ENCODE assay signal across 7 cellular contexts in genomic region chr20:47318027-47318595, GRCh38. TPM values are rescaled to one million over a fixed set of nuclear protein-coding genes. Genes with fewer than 3 reads are reported as not detected.
A peak's percentile ranks its signal among the peaks of the same experiment; 100 is the strongest.
DNase-seq lines count a peak whose midpoint lies in the region; ATAC-seq lines count a peak whose summit lies in the region.

No MANE protein-coding gene starts in this region.

- H3K27me3 Mint-ChIP-seq in activated T-helper 1 cell treated with anti-CD3 and anti-CD28 coated beads, Interleukin-12 subunit alpha, Interleukin-12 subunit beta, Interleukin-2, Interleukin-4 antibody, amounts not matched to agents 30 ng/mL and 10 ng/mL and 1 ng/mL, durations not matched to agents 14 hours and 24 hours and 36 hours (ENCODE audit: insufficient read depth) = no peaks in the 10 kb centered on the region

- H3K9me3 Mint-ChIP-seq in activated T-helper 1 cell treated with anti-CD3 and anti-CD28 coated beads, Interleukin-12 subunit alpha, Interleukin-12 subunit beta, Interleukin-2, Interleukin-4 antibody, amounts not matched to agents 30 ng/mL and 10 ng/mL and 1 ng/mL, durations not matched to agents 14 hours and 24 hours and 36 hours = no peaks in the 10 kb centered on the region

- H3K4me3 Mint-ChIP-seq in activated T-helper 1 cell treated with anti-CD3 and anti-CD28 coated beads, Interleukin-12 subunit alpha, Interleukin-12 subunit beta, Interleukin-2, Interleukin-4 antibody, amounts not matched to agents 30 ng/mL and 10 ng/mL and 1 ng/mL, durations not matched to agents 14 hours and 24 hours and 36 hours = peak overlapping the region; percentile 51

- intact Hi-C loops in activated T-helper 1 cell treated with anti-CD3 and anti-CD28 coated beads, Interleukin-12 subunit alpha, Interleukin-12 subunit beta, Interleukin-2, Interleukin-4 antibody, amounts not matched to agents 30 ng/mL and 10 ng/mL and 1 ng/mL, durations not matched to agents 14 hours and 24 hours and 36 hours (cut with micrococcal nuclease) = no loop called here
- intact Hi-C loops in left cardiac atrium (cut with DNase I) = loop anchor here (2.0 to 5.0 kb wide), 2 partner anchors 39 to 41 kb away; partner anchors contain the start of gene ZMYND8 (in 1 of the 2)

- DNase-seq in HS-5 (ENCODE audit: low read depth) (peak; percentile 98), left cardiac atrium (no peak), renal cortical epithelial cell (ENCODE audit: low read depth) (peak; percentile 82)
- DNase-seq in activated T-helper 1 cell treated with anti-CD3 and anti-CD28 coated beads, Interleukin-12 subunit alpha, Interleukin-12 subunit beta, Interleukin-2, Interleukin-4 antibody, amounts not matched to agents 30 ng/mL and 10 ng/mL and 1 ng/mL, durations not matched to agents 14 hours and 24 hours and 36 hours (ENCODE audit: low spot score) = no peak
- DNase-seq in stimulated activated CD4-positive, alpha-beta T cell treated with anti-CD3 and anti-CD28 coated beads, Interleukin-4, amount 100 ng/mL, for 24 hours = no peak

- peak overlapping the region; percentile 92 for H3K27ac Mint-ChIP-seq in activated T-helper 1 cell treated with anti-CD3 and anti-CD28 coated beads, Interleukin-12 subunit alpha, Interleukin-12 subunit beta, Interleukin-2, Interleukin-4 antibody, amounts not matched to agents 30 ng/mL and 10 ng/mL and 1 ng/mL, durations not matched to agents 14 hours and 24 hours and 36 hours

- H3K4me1 Mint-ChIP-seq in activated T-helper 1 cell treated with anti-CD3 and anti-CD28 coated beads, Interleukin-12 subunit alpha, Interleukin-12 subunit beta, Interleukin-2, Interleukin-4 antibody, amounts not matched to agents 30 ng/mL and 10 ng/mL and 1 ng/mL, durations not matched to agents 14 hours and 24 hours and 36 hours (ENCODE audit: low read depth) = peaks cover 61% of the 10 kb centered on the region

- ATAC-seq in left cardiac atrium = peak; percentile 50 to 53
- ATAC-seq in GM18873 (IDR thresholded peaks at IDR 0.05; ENCODE audit: low FRiP score, unreplicated experiment) = no peak
- no peak for ATAC-seq in GM18502 (IDR thresholded peaks at IDR 0.05; ENCODE audit: poor library complexity, unreplicated experiment)

- peaks cover 13% of the 10 kb centered on the region for H3K36me3 Mint-ChIP-seq in activated T-helper 1 cell treated with anti-CD3 and anti-CD28 coated beads, Interleukin-12 subunit alpha, Interleukin-12 subunit beta, Interleukin-2, Interleukin-4 antibody, amounts not matched to agents 30 ng/mL and 10 ng/mL and 1 ng/mL, durations not matched to agents 14 hours and 24 hours and 36 hours (ENCODE audit: low read depth)

RNA-seq across cellular contexts. Expression of gene ZMYND8, which starts 38.4 kb away (rescaled TPM):
- total RNA-seq in activated T-helper 1 cell treated with anti-CD3 and anti-CD28 coated beads, Interleukin-12 subunit alpha, Interleukin-12 subunit beta, Interleukin-2, Interleukin-4 antibody, amounts not matched to agents 30 ng/mL and 10 ng/mL and 1 ng/mL, durations not matched to agents 14 hours and 24 hours and 36 hours = 42.6 and 43.3 TPM in 2 replicates
- total RNA-seq in left cardiac atrium (10 to 100 TPM; 22.6 to 27.5 TPM), renal cortical epithelial cell (11.8 and 21.9 TPM in 2 replicates)

Comparison
In these comparisons a context has a peak if more than half of its experiments do, and no peak if none do; other contexts are left out.
1. DNase-seq: peak in HS-5 (single experiment) and renal cortical epithelial cell (single experiment); none in activated T-helper 1 cell treated with anti-CD3 and anti-CD28 coated beads, Interleukin-12 subunit alpha, Interleukin-12 subunit beta, Interleukin-2, Interleukin-4 antibody, amounts not matched to agents 30 ng/mL and 10 ng/mL and 1 ng/mL, durations not matched to agents 14 hours and 24 hours and 36 hours (single experiment), left cardiac atrium (single experiment) and stimulated activated CD4-positive, alpha-beta T cell treated with anti-CD3 and anti-CD28 coated beads, Interleukin-4, amount 100 ng/mL, for 24 hours (single experiment).
2. ATAC-seq: peak in left cardiac atrium (2 of 2); none in GM18873 (single experiment) and GM18502 (single experiment).